Comparison of ENCODE assay signal across 17 cellular contexts in the genomic region with DNA sequence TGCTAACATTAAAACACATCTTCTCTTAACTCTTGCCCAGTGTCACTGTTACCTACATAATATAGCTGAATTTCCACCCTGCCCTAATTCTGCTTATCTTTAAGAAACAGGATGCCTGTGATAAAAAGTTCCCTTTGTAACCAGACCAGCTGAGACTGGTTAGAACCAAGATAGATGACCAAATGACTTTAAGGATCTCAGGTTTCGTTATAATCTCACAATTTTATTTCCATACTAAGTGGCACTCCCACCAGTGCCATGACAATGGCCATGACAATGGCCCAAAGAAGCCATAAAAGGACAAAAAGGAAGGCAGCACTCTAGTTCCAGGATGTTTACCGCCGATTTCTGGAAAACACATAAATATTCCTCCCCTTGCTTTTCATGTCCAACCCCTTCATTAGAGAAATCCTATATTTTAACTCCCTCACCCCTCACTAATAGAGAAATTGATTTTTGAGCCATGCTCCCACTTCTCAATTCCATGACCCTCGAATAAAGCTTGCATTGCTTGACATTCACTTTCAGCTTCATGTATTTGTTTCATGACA.
"Had no signal": no experiment of that assay in that cellular context is flagged by ENCODE, and none has a peak within 500 bp of the region (broad histone marks: within the 10 kb centered on the region; RNA-seq: fewer than 3 reads in every experiment).

No MANE protein-coding gene starts in this region.

- H3K27me3 ChIP-seq: esophagus squamous epithelium, hepatocyte, right lobe of liver, suprapubic skin, thyroid gland, uterus had no signal

- H3K4me1 ChIP-seq: esophagus squamous epithelium, right lobe of liver, thyroid gland, uterus had no signal

- H3K4me3 ChIP-seq: esophagus squamous epithelium, hepatocyte, psoas muscle, right lobe of liver, suprapubic skin, thyroid gland, uterus had no signal

- H3K36me3 ChIP-seq: esophagus squamous epithelium, right lobe of liver, suprapubic skin, thyroid gland, uterus had no signal

- H3K9me3 ChIP-seq: esophagus squamous epithelium, psoas muscle, right lobe of liver, suprapubic skin, thyroid gland, uterus had no signal

- DNase-seq: effector memory CD8-positive, alpha-beta T cell; esophagus squamous epithelium; head of caudate nucleus; kidney glomerular epithelial cell; naive thymus-derived CD4-positive, alpha-beta T cell; nephron progenitor cell; psoas muscle; retina; right lobe of liver; stimulated activated CD4-positive, alpha-beta T cell treated with anti-CD3 and anti-CD28 coated beads, Interleukin-4, amount 100 ng/mL, for 1 hour; stimulated activated CD8-positive, alpha-beta memory T cell treated with anti-CD3 and anti-CD28 coated beads, Interleukin-4, amount 100 ng/mL, for 48 hours; stimulated activated naive CD8-positive, alpha-beta T cell treated with anti-CD3 and anti-CD28 coated beads, Interleukin-15, Interleukin-2, amounts not matched to agents 100 U/mL and 50 U/mL, for 24 hours; thyroid gland; uterus had no signal

- H3K27ac ChIP-seq: hepatocyte, right lobe of liver had no signal

- ATAC-seq: effector memory CD8-positive, alpha-beta T cell; naive thymus-derived CD4-positive, alpha-beta T cell; psoas muscle; right lobe of liver; stimulated activated effector memory CD8-positive, alpha-beta T cell treated with anti-CD3 and anti-CD28 coated beads, Interleukin-12 subunit alpha, Interleukin-12 subunit beta, amount 100 ng/mL, for 72 hours; stimulated activated naive CD8-positive, alpha-beta T cell treated with anti-CD3 and anti-CD28 coated beads, Interleukin-15, Interleukin-2, amounts not matched to agents 100 U/mL and 50 U/mL, for 24 hours had no signal
